In the genomic region with DNA sequence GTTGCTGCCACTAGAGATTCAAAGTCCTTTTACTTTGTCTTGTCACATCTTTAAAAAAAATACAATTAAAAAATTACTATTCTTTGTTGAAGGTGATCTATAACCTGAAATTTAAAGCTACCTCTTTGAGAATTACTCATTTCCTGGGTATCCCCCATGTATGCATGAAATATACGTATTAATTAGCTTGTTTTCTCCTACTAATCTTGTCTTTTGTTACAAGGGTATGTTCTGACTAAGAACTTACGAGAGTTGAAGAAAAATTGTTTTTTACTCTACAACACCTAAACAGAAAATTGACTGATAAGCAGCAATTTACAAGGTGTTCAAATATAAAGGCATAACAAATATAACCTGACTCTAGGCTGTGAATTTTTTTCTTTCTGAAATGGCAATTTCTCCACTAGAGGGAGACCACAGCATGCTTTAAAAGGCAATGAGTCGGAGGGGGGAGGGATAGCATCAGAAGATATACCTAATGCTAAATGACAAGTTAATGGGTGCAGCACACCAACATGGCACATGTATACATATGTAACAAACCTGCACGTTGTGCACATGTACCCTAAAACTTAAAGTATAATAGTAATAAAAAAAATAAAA, we compare ENCODE assay signal across 8 cellular contexts.
DNase-seq lines count a peak whose midpoint lies in the region; ATAC-seq and TF ChIP-seq lines count a peak whose summit lies in the region.

No MANE protein-coding gene starts in this region.

- H3F3A ChIP-seq in Loucy (ENCODE audit: low read depth) = no peaks in the 10 kb centered on the region

- intact Hi-C loops in vagina (cut with DNase I) = no loop called here

- H3K4me3 ChIP-seq in GM06990 (replicated peaks; ENCODE audit: low read depth, low read length) (no peak overlapping the region), Loucy (ENCODE audit: low read length, poor library complexity, severe bottlenecking) (no peak overlapping the region), vagina (no peak overlapping the region)

- ATAC-seq in HG03457 (IDR thresholded peaks at IDR 0.05; ENCODE audit: unreplicated experiment) (no peak), HG03196 (IDR thresholded peaks at IDR 0.05; ENCODE audit: unreplicated experiment) (no peak)

- no peak for TF ChIP-seq POLR2A in vagina (IDR thresholded peaks at IDR 0.05)

- H3K9me2 ChIP-seq in Loucy (replicated peaks; ENCODE audit: low read depth, low read length) = no peaks in the 10 kb centered on the region

- H4K20me1 ChIP-seq in Loucy (ENCODE audit: insufficient read depth, low read length, poor library complexity, severe bottlenecking) = no peaks in the 10 kb centered on the region

- TF ChIP-seq CTCF in GM06990 (IDR thresholded peaks at IDR 0.05; ENCODE audit: insufficient read depth, low read length, poor library complexity, severe bottlenecking) (peak; percentile 51), Loucy (conservative IDR thresholded peaks at IDR 0.05; ENCODE audit: low read length) (peak; percentile 54), vagina (IDR thresholded peaks at IDR 0.05) (peak in 1 of 3 experiments; percentile 11)

- no peak overlapping the region for H3K9ac ChIP-seq in Loucy (ENCODE audit: low read depth, low read length, poor library complexity, severe bottlenecking)

- no peaks in the 10 kb centered on the region for H3K36me3 ChIP-seq in GM06990 (ENCODE audit: control insufficient read depth, insufficient read depth, low read length)
- H3K36me3 ChIP-seq in Loucy (ENCODE audit: insufficient read depth, low read length) = no peaks in the 10 kb centered on the region
- H3K36me3 ChIP-seq in vagina = no peaks in the 10 kb centered on the region

- no peak overlapping the region for H3K4me2 ChIP-seq in Loucy (ENCODE audit: low read depth, low read length, poor library complexity, severe bottlenecking)

- H3K27ac ChIP-seq in vagina = no peak overlapping the region

- H3K79me2 ChIP-seq in Loucy (ENCODE audit: insufficient read depth, low read length) = no peaks in the 10 kb centered on the region

- H3K27me3 ChIP-seq in GM06990 (replicated peaks; ENCODE audit: control insufficient read depth, insufficient read depth, low read length) = no peaks in the 10 kb centered on the region
- H3K27me3 ChIP-seq in Loucy (ENCODE audit: insufficient read depth, low read length, poor library complexity, severe bottlenecking) = no peaks in the 10 kb centered on the region
- H3K27me3 ChIP-seq in vagina = no peaks in the 10 kb centered on the region

- no peak overlapping the region for H2AFZ ChIP-seq in Loucy (ENCODE audit: low read length)

- H3K4me1 ChIP-seq in Loucy (ENCODE audit: insufficient read depth, low read length, poor library complexity, severe bottlenecking) (no peaks in the 10 kb centered on the region), vagina (no peaks in the 10 kb centered on the region)

- DNase-seq in GM06990 (ENCODE audit: extremely low read depth, insufficient read length) (no peak), astrocyte of the hippocampus (ENCODE audit: low read depth, low spot score) (peak; percentile 47), myocyte (ENCODE audit: low read depth) (peak; percentile 54), vagina (ENCODE audit: extremely low spot score in 2 of 2) (no peak), NOMO-1 treated with DMSO at 0.1 percent for 48 hours (lab: John Stamatoyannopoulos, UW; ENCODE audit: unreplicated experiment) (no peak)

- H3K9me3 ChIP-seq in Loucy (ENCODE audit: insufficient read depth, low read depth, low read length) (no peaks in the 10 kb centered on the region), vagina (no peaks in the 10 kb centered on the region)

Comparison
In these comparisons a context has a peak if more than half of its experiments do, and no peak if none do; other contexts are left out.
1. DNase-seq: peak in astrocyte of the hippocampus (single experiment) and myocyte (single experiment); none in GM06990 (single experiment), vagina (0 of 2) and NOMO-1 treated with DMSO at 0.1 percent for 48 hours (single experiment).